In the genomic region with DNA sequence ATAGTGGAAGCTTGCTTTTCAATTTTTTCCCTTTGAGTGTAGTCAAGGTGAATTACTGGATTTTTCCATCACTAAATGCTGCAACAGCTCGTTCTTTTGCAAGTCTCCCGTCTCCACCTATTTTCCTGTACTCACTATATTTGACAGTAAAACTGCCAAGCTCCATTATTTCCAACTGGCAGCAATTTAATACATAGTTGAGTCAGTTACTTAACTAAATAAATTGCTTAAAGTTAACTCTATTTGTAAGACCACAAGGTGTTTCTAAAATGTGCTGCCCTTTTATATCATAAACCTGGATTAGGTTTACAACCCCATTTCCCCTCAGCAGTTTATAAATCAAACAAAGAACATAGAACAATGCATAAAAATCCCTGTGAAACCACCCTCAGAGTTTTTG, we compare ENCODE assay signal across 24 cellular contexts.
"Had no signal": no experiment of that assay in that cellular context is flagged by ENCODE, and none has a peak within 500 bp of the region (broad histone marks: within the 10 kb centered on the region; RNA-seq: fewer than 3 reads in every experiment).

No MANE protein-coding gene starts in this region.

- H3K9me3 ChIP-seq: left lung, right atrium auricular region, tibial nerve had no signal

- H3K36me3 Mint-ChIP-seq: activated CD4-positive, alpha-beta memory T cell treated with anti-CD3 and anti-CD28 coated beads for 36 hours; activated naive CD8-positive, alpha-beta T cell treated with anti-CD3 and anti-CD28 coated beads, Interleukin-2, amount 10 ng/mL, durations not matched to agents 7 days and 5 days; WTC11 had no signal

- H3K36me3 ChIP-seq: cardiac muscle cell, left lung, right atrium auricular region, tibial nerve had no signal

- DNase-seq: activated CD4-positive, alpha-beta memory T cell treated with anti-CD3 and anti-CD28 coated beads for 36 hours; activated CD4-positive, alpha-beta T cell treated with anti-CD3 and anti-CD28 coated beads for 4 hours; activated naive CD4-positive, alpha-beta T cell treated with Interleukin-2 at 50 U/mL for 16 hours; activated naive CD8-positive, alpha-beta T cell treated with anti-CD3 and anti-CD28 coated beads, Interleukin-2, amount 10 ng/mL, durations not matched to agents 7 days and 5 days; activated T-cell treated with anti-CD3 and anti-CD28 coated beads, Interleukin-2, amount 50 U/mL, for 24 hours; amygdala; dorsolateral prefrontal cortex; endodermal cell; foreskin keratinocyte; kidney; left lung; midbrain; nephron progenitor cell; stimulated activated CD4-positive, alpha-beta T cell treated with anti-CD3 and anti-CD28 coated beads, Interleukin-12 subunit alpha, Interleukin-12 subunit beta, amount 100 ng/mL, for 4 hours; stimulated activated CD4-positive, alpha-beta T cell treated with anti-CD3 and anti-CD28 coated beads, Interleukin-2, amount 100 ng/mL, for 24 hours; stimulated activated naive CD8-positive, alpha-beta T cell treated with anti-CD3 and anti-CD28 coated beads, Interleukin-15, Interleukin-2, amounts not matched to agents 100 U/mL and 50 U/mL, for 24 hours; substantia nigra; T-helper 2 cell had no signal

- H3K27me3 ChIP-seq: cardiac muscle cell, dorsolateral prefrontal cortex, foreskin keratinocyte, left lung, right atrium auricular region, tibial nerve had no signal

- H3K4me1 Mint-ChIP-seq: activated naive CD8-positive, alpha-beta T cell treated with anti-CD3 and anti-CD28 coated beads, Interleukin-2, amount 10 ng/mL, durations not matched to agents 7 days and 5 days; WTC11 had no signal

- H3K4me3 Mint-ChIP-seq: activated CD4-positive, alpha-beta memory T cell treated with anti-CD3 and anti-CD28 coated beads for 36 hours; activated naive CD8-positive, alpha-beta T cell treated with anti-CD3 and anti-CD28 coated beads, Interleukin-2, amount 10 ng/mL, durations not matched to agents 7 days and 5 days; activated T-cell treated with anti-CD3 and anti-CD28 coated beads, Interleukin-2, amount 50 U/mL, for 24 hours; endodermal cell; nephron progenitor cell; WTC11 had no signal

- H3K9me3 Mint-ChIP-seq: activated CD4-positive, alpha-beta memory T cell treated with anti-CD3 and anti-CD28 coated beads for 36 hours; activated naive CD8-positive, alpha-beta T cell treated with anti-CD3 and anti-CD28 coated beads, Interleukin-2, amount 10 ng/mL, durations not matched to agents 7 days and 5 days; activated T-cell treated with anti-CD3 and anti-CD28 coated beads, Interleukin-2, amount 50 U/mL, for 24 hours; activated T-helper 2 cell treated with anti-CD3 and anti-CD28 coated beads, Interferon-gamma antibody, Interleukin-2, Interleukin-4, amounts not matched to agents 10 μg/mL and 5 μg/mL and 100 μg/mL, durations not matched to agents 14 hours and 24 hours and 36 hours; endodermal cell; nephron progenitor cell; WTC11 had no signal

- H3K4me3 ChIP-seq: cardiac muscle cell, dorsolateral prefrontal cortex, left lung, right atrium auricular region, tibial nerve had no signal

- H3K4me1 ChIP-seq: foreskin keratinocyte, left lung had no signal

- H3K27ac ChIP-seq: cardiac muscle cell, dorsolateral prefrontal cortex, epithelial cell of prostate, foreskin keratinocyte, left lung, right atrium auricular region, tibial nerve had no signal

- H3K27ac Mint-ChIP-seq: activated CD4-positive, alpha-beta memory T cell treated with anti-CD3 and anti-CD28 coated beads for 36 hours; activated naive CD8-positive, alpha-beta T cell treated with anti-CD3 and anti-CD28 coated beads, Interleukin-2, amount 10 ng/mL, durations not matched to agents 7 days and 5 days; activated T-cell treated with anti-CD3 and anti-CD28 coated beads, Interleukin-2, amount 50 U/mL, for 24 hours; activated T-helper 2 cell treated with anti-CD3 and anti-CD28 coated beads, Interferon-gamma antibody, Interleukin-2, Interleukin-4, amounts not matched to agents 10 μg/mL and 5 μg/mL and 100 μg/mL, durations not matched to agents 14 hours and 24 hours and 36 hours; endodermal cell; WTC11 had no signal

- ATAC-seq: foreskin keratinocyte; left lung; stimulated activated naive CD8-positive, alpha-beta T cell treated with anti-CD3 and anti-CD28 coated beads, Interleukin-15, Interleukin-2, amounts not matched to agents 100 U/mL and 50 U/mL, for 24 hours; WTC11 had no signal
